In the genomic region with DNA sequence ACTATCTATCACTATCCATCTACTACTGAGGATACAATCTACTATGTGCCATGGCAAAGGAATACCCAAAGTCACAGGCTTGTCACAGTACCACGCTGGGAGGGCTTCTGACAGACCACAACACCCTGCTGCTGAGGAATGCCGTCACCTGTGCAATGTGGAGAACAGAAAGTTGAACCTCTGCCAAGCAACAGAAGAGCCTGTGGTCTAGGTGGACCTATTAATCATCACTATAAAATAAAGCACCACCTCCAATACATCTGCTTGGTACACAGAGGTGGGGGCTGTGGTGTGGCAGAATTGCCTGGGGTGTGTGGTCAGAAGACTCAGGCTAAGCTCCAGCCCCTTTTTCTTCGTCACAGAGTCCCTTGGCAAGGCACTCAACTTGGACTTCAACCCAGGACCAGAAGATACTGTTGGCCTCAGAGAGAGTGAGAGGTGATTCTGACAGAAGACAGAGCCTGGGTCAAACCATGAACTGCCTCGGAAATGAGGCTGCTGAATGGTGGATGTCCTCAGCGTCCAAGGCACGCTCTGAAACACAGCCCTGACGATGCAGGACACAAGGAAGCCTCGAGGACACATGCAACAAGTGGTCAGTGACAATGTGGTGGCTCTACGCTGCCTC, we compare ENCODE assay signal across 30 cellular contexts. TPM values are rescaled to one million over a fixed set of nuclear protein-coding genes. Genes with fewer than 3 reads are reported as not detected.
A peak's percentile ranks its signal among the peaks of the same experiment; 100 is the strongest.
DNase-seq lines count a peak whose midpoint lies in the region; ATAC-seq, FAIRE-seq and TF ChIP-seq lines count a peak whose summit lies in the region.
"Had no signal": no experiment of that assay in that cellular context is flagged by ENCODE, and none has a peak within 500 bp of the region (broad histone marks: within the 10 kb centered on the region; RNA-seq: fewer than 3 reads in every experiment).

No MANE protein-coding gene starts in this region.

- peaks cover 3% of the 10 kb centered on the region for H3K4me1 ChIP-seq in endodermal cell (ENCODE audit: control insufficient read depth, insufficient read depth, low read length)
- H3K4me1 ChIP-seq: gastrocnemius medialis, parathyroid adenoma, right lobe of liver had no signal

- no peak for ATAC-seq in activated CD8-positive, alpha-beta T cell treated with anti-CD3 and anti-CD28 coated beads for 36 hours
- ATAC-seq: gastrocnemius medialis, mucosa of descending colon, right lobe of liver had no signal

- no peaks in the 10 kb centered on the region for H3K36me3 ChIP-seq in endodermal cell (ENCODE audit: control insufficient read depth, insufficient read depth, low read length)
- H3K36me3 ChIP-seq: adrenal gland, brain microvascular endothelial cell, gastrocnemius medialis, right lobe of liver had no signal

- H3K9ac ChIP-seq in endodermal cell (ENCODE audit: extremely low read depth, low read length, poor library complexity, severe bottlenecking) = no peak overlapping the region
- H3K9ac ChIP-seq: parathyroid adenoma had no signal

- CTCF ChIA-PET in activated CD8-positive, alpha-beta T cell treated with anti-CD3 and anti-CD28 coated beads for 36 hours (lab: Charles Lee) = no interaction called here

- no peak for FAIRE-seq in HTR-8/SVneo (lab: Jason Lieb, UNC)
- FAIRE-seq: H54 had no signal

- H3K9me3 Mint-ChIP-seq in activated CD8-positive, alpha-beta T cell treated with anti-CD3 and anti-CD28 coated beads for 36 hours = no peaks in the 10 kb centered on the region
- no peaks in the 10 kb centered on the region for H3K9me3 Mint-ChIP-seq in endodermal cell
- H3K9me3 Mint-ChIP-seq: nephron progenitor cell; T-helper 2 cell treated with Interferon-gamma antibody and Interleukin-4, amounts not matched to agents 5 μg/mL and 100 μg/mL, for 36 hours had no signal

- H3K27ac Mint-ChIP-seq in activated CD8-positive, alpha-beta T cell treated with anti-CD3 and anti-CD28 coated beads for 36 hours = no peak overlapping the region
- no peak overlapping the region for H3K27ac Mint-ChIP-seq in endodermal cell
- H3K27ac Mint-ChIP-seq: CD4-positive, alpha-beta memory T cell; nephron progenitor cell; T-helper 2 cell treated with Interferon-gamma antibody and Interleukin-4, amounts not matched to agents 5 μg/mL and 100 μg/mL, for 36 hours had no signal

- 95 to 97% methylated on average over 8 to 9 of the region's 9 CpGs for whole genome bisulfite sequencing in endodermal cell (ENCODE audit: insufficient coverage in 1 of 2, insufficient read length in 1 of 2), 2 experiments

- H3K27me3 ChIP-seq in endodermal cell (ENCODE audit: control insufficient read depth, insufficient read depth, low read length, poor library complexity, severe bottlenecking) = no peaks in the 10 kb centered on the region
- H3K27me3 ChIP-seq: adrenal gland, brain microvascular endothelial cell, gastrocnemius medialis, right lobe of liver had no signal

- TF ChIP-seq CTCF in activated CD8-positive, alpha-beta T cell treated with anti-CD3 and anti-CD28 coated beads for 36 hours (IDR thresholded peaks at IDR 0.05) = no peak
- no peak for TF ChIP-seq CTCF in endodermal cell (conservative IDR thresholded peaks at IDR 0.05)

- POLR2A ChIA-PET in activated CD8-positive, alpha-beta T cell treated with anti-CD3 and anti-CD28 coated beads for 36 hours (lab: Charles Lee) = no interaction called here

- no peak overlapping the region for H3K4me3 Mint-ChIP-seq in activated CD8-positive, alpha-beta T cell treated with anti-CD3 and anti-CD28 coated beads for 36 hours
- H3K4me3 Mint-ChIP-seq in endodermal cell = no peak overlapping the region
- H3K4me3 Mint-ChIP-seq: CD4-positive, alpha-beta memory T cell; nephron progenitor cell; T-helper 2 cell treated with Interferon-gamma antibody and Interleukin-4, amounts not matched to agents 5 μg/mL and 100 μg/mL, for 36 hours had no signal

- no peak overlapping the region for H3K4me3 ChIP-seq in endodermal cell (ENCODE audit: low read length)
- H3K4me3 ChIP-seq: adrenal gland, gastrocnemius medialis, mucosa of descending colon, right lobe of liver had no signal

- H3K27me3 Mint-ChIP-seq in activated CD8-positive, alpha-beta T cell treated with anti-CD3 and anti-CD28 coated beads for 36 hours = peaks cover 3% of the 10 kb centered on the region
- H3K27me3 Mint-ChIP-seq in endodermal cell (ENCODE audit: insufficient read depth) = no peaks in the 10 kb centered on the region

- intact Hi-C loops in activated CD8-positive, alpha-beta T cell treated with anti-CD3 and anti-CD28 coated beads for 36 hours (cut with micrococcal nuclease) = no loop called here

- DNase-seq in HT-29 (ENCODE audit: low spot score) (peak; percentile 28), NCI-H69 (lab: John Stamatoyannopoulos, UW) (peak; percentile 2), substantia nigra (lab: John Stamatoyannopoulos, UW) (peak in 4 of 49 donors; percentile 13 to 72 (median 48)), HTR-8/SVneo (ENCODE audit: insufficient read length, low spot score) (no peak), endodermal cell (no peak)
- no peak for DNase-seq in activated CD8-positive, alpha-beta T cell treated with anti-CD3 and anti-CD28 coated beads for 36 hours
- DNase-seq: activated CD4-positive, alpha-beta T cell treated with anti-CD3 and anti-CD28 coated beads for 4 hours; activated naive CD4-positive, alpha-beta T cell; activated T-cell treated with anti-CD3 and anti-CD28 coated beads, Interleukin-2, amount 50 U/mL, for 48 hours; adrenal gland; brain microvascular endothelial cell; cortex of kidney; DMS 273 treated with DMSO at 0.1 percent for 48 hours; gastrocnemius medialis; GDM1; IMR-90; mucosa of descending colon; NCI-H1436; NCI-H2171 treated with DMSO at 0.1 percent for 48 hours; NCI-H524; nephron progenitor cell; right lobe of liver; stimulated activated naive CD4-positive, alpha-beta T cell treated with Interleukin-2 at 50 U/mL for 16 hours had no signal

- H3K9me3 ChIP-seq in endodermal cell (ENCODE audit: control insufficient read depth, low read length) = no peaks in the 10 kb centered on the region
- H3K9me3 ChIP-seq: adrenal gland, gastrocnemius medialis, mucosa of descending colon, right lobe of liver had no signal

- no peaks in the 10 kb centered on the region for H3K36me3 Mint-ChIP-seq in activated CD8-positive, alpha-beta T cell treated with anti-CD3 and anti-CD28 coated beads for 36 hours (ENCODE audit: low read depth)
- H3K36me3 Mint-ChIP-seq in endodermal cell (ENCODE audit: low read depth) = no peaks in the 10 kb centered on the region
- H3K36me3 Mint-ChIP-seq: CD4-positive, alpha-beta memory T cell had no signal

- no peaks in the 10 kb centered on the region for H3K4me1 Mint-ChIP-seq in activated CD8-positive, alpha-beta T cell treated with anti-CD3 and anti-CD28 coated beads for 36 hours (ENCODE audit: low read depth)
- H3K4me1 Mint-ChIP-seq in endodermal cell = peaks cover 8% of the 10 kb centered on the region
- H3K4me1 Mint-ChIP-seq: CD4-positive, alpha-beta memory T cell had no signal

- H3K27ac ChIP-seq in cingulate gyrus (ENCODE audit: low read depth, low read length) (peak overlapping the region; percentile 92), substantia nigra (ENCODE audit: low read depth, low read length, poor library complexity, severe bottlenecking) (peak overlapping the region; percentile 96), endodermal cell (ENCODE audit: low read depth, low read length) (no peak overlapping the region)
- H3K27ac ChIP-seq: adrenal gland, brain microvascular endothelial cell, gastrocnemius medialis, HL-60, parathyroid adenoma, right lobe of liver, RWPE1 had no signal

RNA-seq across cellular contexts. Expression of gene OTUD7A, which starts 29.5 kb away (rescaled TPM):
- 0.10 and 0.31 TPM in 2 replicates for total RNA-seq in HT-29 (2014; rRNA removed; shearing (Covaris generic))
- total RNA-seq in activated CD8-positive, alpha-beta T cell treated with anti-CD3 and anti-CD28 coated beads for 36 hours = 1 to 10 TPM; 2.8 to 3.5 TPM
- 1 to 10 TPM; 2.6 to 3.1 TPM for total RNA-seq in endodermal cell
- 1.7 TPM for polyA plus RNA-seq in endodermal cell (2013, experiment 1 of 2)
- polyA plus RNA-seq in endodermal cell (2013, experiment 2 of 2) = 1.8 TPM

Comparison
In these comparisons a context has a peak if more than half of its experiments do, and no peak if none do; other contexts are left out.
1. DNase-seq: peak in HT-29 (single experiment) and NCI-H69 (single experiment); none in HTR-8/SVneo (single experiment), activated CD8-positive, alpha-beta T cell treated with anti-CD3 and anti-CD28 coated beads for 36 hours (single experiment) and endodermal cell (single experiment).